ENCODE assay signal across 10 cellular contexts in genomic region chr7:144319547-144319946, GRCh38. TPM values are rescaled to one million over a fixed set of nuclear protein-coding genes. Genes with fewer than 3 reads are reported as not detected.
"Had no signal": no experiment of that assay in that cellular context is flagged by ENCODE, and none has a peak within 500 bp of the region (broad histone marks: within the 10 kb centered on the region; RNA-seq: fewer than 3 reads in every experiment).

No MANE protein-coding gene starts in this region.

RNA-seq across cellular contexts. Expression of gene OR2A1, which starts 7.3 kb away (rescaled TPM):
- total RNA-seq: OCI-LY7, PC-9, Peyer's patch, Right ventricle myocardium inferior, Right ventricle myocardium superior, SJCRH30, SJSA1, SK-MEL-5 had no signal
- polyA plus RNA-seq: SK-N-SH had no signal

RNA-seq across cellular contexts. Expression of gene ARHGEF5, which starts 35.7 kb away (rescaled TPM):
- total RNA-seq: OCI-LY7, SJCRH30, SK-MEL-5 had no signal

RNA-seq across cellular contexts. Expression of gene CTAGE8, which starts 50.5 kb away (rescaled TPM):
- total RNA-seq: OCI-LY7, RPMI7951, SJCRH30, SJSA1, SK-MEL-5 had no signal
- polyA plus RNA-seq: SK-N-SH had no signal

RNA-seq across cellular contexts. Expression of gene OR2A7, which starts 55.0 kb away (rescaled TPM):
- total RNA-seq: OCI-LY7, SJCRH30, SJSA1, SK-MEL-5 had no signal
- polyA plus RNA-seq: SK-N-SH had no signal
